ENCODE assay signal across 8 cellular contexts in the genomic region with DNA sequence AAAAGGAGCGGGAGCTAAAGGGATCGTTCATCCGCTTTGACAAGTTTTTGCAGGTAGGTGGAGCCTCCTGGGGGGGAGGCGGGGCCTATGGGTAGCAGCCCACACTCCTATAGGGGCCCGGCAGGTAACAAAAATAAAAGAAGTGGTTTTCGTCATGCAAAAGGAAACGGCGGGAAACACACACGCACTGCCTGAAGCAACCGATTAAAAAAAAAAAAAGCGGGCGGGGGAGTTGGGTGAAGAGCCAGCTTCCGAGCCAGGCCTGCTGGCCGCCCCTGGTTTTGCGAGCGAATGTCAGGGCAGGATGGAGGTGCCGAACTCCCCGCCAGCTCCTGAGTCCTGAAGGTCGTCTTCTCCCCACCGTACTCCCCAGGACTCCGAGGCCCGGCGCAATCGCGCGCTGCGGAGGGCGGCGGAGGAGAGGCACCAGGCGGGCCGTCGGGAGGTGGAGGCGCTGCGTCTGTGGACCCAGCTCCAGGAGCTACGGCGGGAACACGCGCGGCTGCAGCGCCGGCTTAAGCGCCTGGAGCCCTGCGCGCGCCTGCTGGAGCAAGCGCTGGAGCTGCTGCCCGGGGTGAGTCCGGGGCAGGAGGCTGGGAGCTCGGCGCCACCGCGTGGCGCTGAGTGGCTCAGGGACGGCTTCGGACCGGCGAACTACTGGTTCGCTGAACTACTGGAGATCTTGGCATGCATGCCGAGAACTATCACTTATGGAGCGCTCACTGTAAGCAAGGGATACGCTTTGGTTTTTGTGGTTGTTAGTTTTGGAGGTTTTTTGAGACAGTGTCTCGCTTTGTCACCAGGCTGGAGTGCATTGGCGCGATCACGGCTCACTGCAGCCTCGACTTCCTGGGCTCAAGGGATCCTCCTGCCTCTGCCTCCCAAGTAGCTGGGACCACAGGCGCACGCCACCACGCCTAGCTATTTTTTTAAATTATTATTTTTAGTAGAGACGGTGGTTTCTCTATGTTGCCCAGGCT. TPM values are rescaled to one million over a fixed set of nuclear protein-coding genes. Genes with fewer than 3 reads are reported as not detected.
A peak's percentile ranks its signal among the peaks of the same experiment; 100 is the strongest.
DNase-seq lines count a peak whose midpoint lies in the region; ATAC-seq and TF ChIP-seq lines count a peak whose summit lies in the region.

No MANE protein-coding gene starts in this region.

- H3K4me3 ChIP-seq in mesodermal cell (ENCODE audit: extremely low read depth, insufficient read depth, low read length, poor library complexity, severe bottlenecking) = peak overlapping the region; percentile 28

- no peaks in the 10 kb centered on the region for H3K9me3 ChIP-seq in mesodermal cell (ENCODE audit: control insufficient read depth, low read length)

- 8 to 14% methylated on average over 59 to 63 of the region's 70 CpGs for whole genome bisulfite sequencing in mesodermal cell (ENCODE audit: insufficient coverage in 2 of 2), 2 experiments

- H3K36me3 ChIP-seq in mesodermal cell (ENCODE audit: control insufficient read depth, insufficient read depth, low read length) = peaks cover 7% of the 10 kb centered on the region

- DNase-seq in NCI-H82 (lab: John Stamatoyannopoulos, UW) = peak; percentile 85
- peak; percentile 75 for DNase-seq in activated CD8-positive, alpha-beta T cell treated with anti-CD3 and anti-CD28 coated beads, Interleukin-2, amount 10 ng/mL, durations not matched to agents 7 days and 5 days
- peak; percentile 41 to 51 (median 44) for DNase-seq in effector memory CD8-positive, alpha-beta T cell
- DNase-seq in stimulated activated CD8-positive, alpha-beta memory T cell treated with anti-CD3 and anti-CD28 coated beads, Interleukin-15, amount 100 ng/mL, for 4 hours (ENCODE audit: low read depth in 2 of 2) = peak; percentile 15 to 19

- H3K9me3 Mint-ChIP-seq in activated CD8-positive, alpha-beta T cell treated with anti-CD3 and anti-CD28 coated beads, Interleukin-2, amount 10 ng/mL, durations not matched to agents 7 days and 5 days (ENCODE audit: insufficient read depth) = no peaks in the 10 kb centered on the region
- H3K9me3 Mint-ChIP-seq in effector memory CD8-positive, alpha-beta T cell = no peaks in the 10 kb centered on the region

- H3K4me1 ChIP-seq in mesodermal cell (ENCODE audit: control insufficient read depth, insufficient read depth, low read length, poor library complexity, severe bottlenecking) = peaks cover 8% of the 10 kb centered on the region

- peak overlapping the region; percentile 70 for H3K27ac Mint-ChIP-seq in activated CD8-positive, alpha-beta T cell treated with anti-CD3 and anti-CD28 coated beads, Interleukin-2, amount 10 ng/mL, durations not matched to agents 7 days and 5 days
- peak overlapping the region in 1 of 2 donors; percentile 38 for H3K27ac Mint-ChIP-seq in effector memory CD8-positive, alpha-beta T cell

- peaks cover 31% of the 10 kb centered on the region for H3K4me1 Mint-ChIP-seq in activated CD8-positive, alpha-beta T cell treated with anti-CD3 and anti-CD28 coated beads, Interleukin-2, amount 10 ng/mL, durations not matched to agents 7 days and 5 days (ENCODE audit: low read depth)
- peaks cover 11 to 16% of the 10 kb centered on the region in 2 donors for H3K4me1 Mint-ChIP-seq in effector memory CD8-positive, alpha-beta T cell (ENCODE audit: low read depth in 2 of 2)

- H3K36me3 Mint-ChIP-seq in activated CD8-positive, alpha-beta T cell treated with anti-CD3 and anti-CD28 coated beads, Interleukin-2, amount 10 ng/mL, durations not matched to agents 7 days and 5 days (ENCODE audit: low read depth) = peaks cover 10% of the 10 kb centered on the region
- H3K36me3 Mint-ChIP-seq in effector memory CD8-positive, alpha-beta T cell (ENCODE audit: insufficient read depth) = peaks cover 4% of the 10 kb centered on the region

- ATAC-seq in HG03342 (IDR thresholded peaks at IDR 0.05; ENCODE audit: unreplicated experiment) = peak; percentile 53
- peak; percentile 77 for ATAC-seq in activated CD8-positive, alpha-beta T cell treated with anti-CD3 and anti-CD28 coated beads, Interleukin-2, amount 10 ng/mL, durations not matched to agents 7 days and 5 days
- peak; percentile 82 for ATAC-seq in effector memory CD8-positive, alpha-beta T cell (replicated peaks)
- ATAC-seq in GM21515 (IDR thresholded peaks at IDR 0.05; ENCODE audit: unreplicated experiment) = no peak

- CTCF ChIA-PET in activated CD8-positive, alpha-beta T cell treated with anti-CD3 and anti-CD28 coated beads, Interleukin-2, amount 10 ng/mL, durations not matched to agents 7 days and 5 days (lab: Charles Lee) = interaction anchor here (0.7 to 4.5 kb wide), 18 partner anchors 12 to 246 kb away, joined by 3 to 27 read pairs (median 4); a partner anchor contains a TSS

- H3K27me3 Mint-ChIP-seq in activated CD8-positive, alpha-beta T cell treated with anti-CD3 and anti-CD28 coated beads, Interleukin-2, amount 10 ng/mL, durations not matched to agents 7 days and 5 days (ENCODE audit: low read depth) = peaks cover 21% of the 10 kb centered on the region
- peaks cover 21 to 25% of the 10 kb centered on the region in 2 donors for H3K27me3 Mint-ChIP-seq in effector memory CD8-positive, alpha-beta T cell

- TF ChIP-seq CTCF in GM12872 (IDR thresholded peaks at IDR 0.05; ENCODE audit: insufficient read depth, low read depth, low read length) = peak; percentile 58

- no peak overlapping the region for H3K27ac ChIP-seq in mesodermal cell (ENCODE audit: low read depth, low read length, severe bottlenecking)

- H3K4me3 Mint-ChIP-seq in activated CD8-positive, alpha-beta T cell treated with anti-CD3 and anti-CD28 coated beads, Interleukin-2, amount 10 ng/mL, durations not matched to agents 7 days and 5 days = peak overlapping the region; percentile 72
- peak overlapping the region; percentile 70 to 83 for H3K4me3 Mint-ChIP-seq in effector memory CD8-positive, alpha-beta T cell

- POLR2A ChIA-PET in activated CD8-positive, alpha-beta T cell treated with anti-CD3 and anti-CD28 coated beads, Interleukin-2, amount 10 ng/mL, durations not matched to agents 7 days and 5 days (lab: Charles Lee) = interaction anchor here (0.6 to 1.5 kb wide), 7 partner anchors 15 to 174 kb away, joined by 3 to 6 read pairs (median 3); a partner anchor contains a TSS

RNA-seq across cellular contexts. Expression of a gene that starts 3.6 kb away (rescaled TPM):
- under 1 TPM; 0.23 to 0.34 TPM for total RNA-seq in activated CD8-positive, alpha-beta T cell treated with anti-CD3 and anti-CD28 coated beads, Interleukin-2, amount 10 ng/mL, durations not matched to agents 7 days and 5 days
- polyA plus RNA-seq in mesodermal cell (2013, experiment 1 of 2) = not detected
- not detected for polyA plus RNA-seq in mesodermal cell (2013, experiment 2 of 2)

RNA-seq across cellular contexts. Expression of a gene that starts 17.6 kb away (rescaled TPM):
- total RNA-seq in activated CD8-positive, alpha-beta T cell treated with anti-CD3 and anti-CD28 coated beads, Interleukin-2, amount 10 ng/mL, durations not matched to agents 7 days and 5 days = under 1 TPM; 0.26 to 0.47 TPM
- polyA plus RNA-seq in mesodermal cell (2013, experiment 1 of 2) = 1.5 TPM
- polyA plus RNA-seq in mesodermal cell (2013, experiment 2 of 2) = 2.2 TPM

RNA-seq across cellular contexts. Expression of a gene that starts 32.2 kb away (rescaled TPM):
- 10 to 100 TPM; 79.4 to 82.0 TPM for total RNA-seq in activated CD8-positive, alpha-beta T cell treated with anti-CD3 and anti-CD28 coated beads, Interleukin-2, amount 10 ng/mL, durations not matched to agents 7 days and 5 days
- polyA plus RNA-seq in mesodermal cell (2013, experiment 1 of 2) = 43.4 TPM
- polyA plus RNA-seq in mesodermal cell (2013, experiment 2 of 2) = 35.9 TPM

RNA-seq across cellular contexts. Expression of a gene that starts 32.4 kb away (rescaled TPM):
- 10 to 100 TPM; 21.0 to 22.6 TPM for total RNA-seq in activated CD8-positive, alpha-beta T cell treated with anti-CD3 and anti-CD28 coated beads, Interleukin-2, amount 10 ng/mL, durations not matched to agents 7 days and 5 days
- 15.3 TPM for polyA plus RNA-seq in mesodermal cell (2013, experiment 1 of 2)
- polyA plus RNA-seq in mesodermal cell (2013, experiment 2 of 2) = 12.7 TPM

Comparison
In these comparisons a context has a peak if more than half of its experiments do, and no peak if none do; other contexts are left out.
1. DNase-seq: peak in every context shown above with its lines; median percentile 85 in NCI-H82; 75 in activated CD8-positive, alpha-beta T cell treated with anti-CD3 and anti-CD28 coated beads, Interleukin-2, amount 10 ng/mL, durations not matched to agents 7 days and 5 days; 44 in effector memory CD8-positive, alpha-beta T cell; 17 in stimulated activated CD8-positive, alpha-beta memory T cell treated with anti-CD3 and anti-CD28 coated beads, Interleukin-15, amount 100 ng/mL, for 4 hours.